In genomic region chr10:61974611-61975010, GRCh38 we compare ENCODE assay signal across 1 cellular context.
A peak's percentile ranks its signal among the peaks of the same experiment; 100 is the strongest.
TF ChIP-seq lines count a peak whose summit lies in the region.

No MANE protein-coding gene starts in this region.

TF ChIP-seq in HEK293, 187 proteins besides CTCF, POLR2A, EP300 and RAD21 (continued from another document and continues in another):
- TF ChIP-seq ZNF677 (tag by site-specific recombination; IDR thresholded peaks at IDR 0.05) (0 out of 2 replicates have a peak, but pooled peaks have one; percentile 43), ZNF341 (tag by site-specific recombination; IDR thresholded peaks at IDR 0.05; ENCODE audit: low read depth) (no peak), ZNF514 (tag by site-specific recombination; IDR thresholded peaks at IDR 0.05) (no peak), ZNF169 (tag by site-specific recombination; IDR thresholded peaks at IDR 0.05) (no peak), PRDM1 (tag by site-specific recombination; IDR thresholded peaks at IDR 0.05) (peak; percentile 51; the same call in 1 of the 2 replicates), ZBTB8A (tag by site-specific recombination; IDR thresholded peaks at IDR 0.05) (peak; percentile 48), PRDM10 (tag by site-specific recombination; IDR thresholded peaks at IDR 0.05) (no peak; the same call in 1 of the 2 replicates), ZSCAN4 (tag by site-specific recombination; IDR thresholded peaks at IDR 0.05) (0 out of 2 replicates have a peak, but pooled peaks have one; percentile 23), ZNF24 (tag by site-specific recombination; IDR thresholded peaks at IDR 0.05) (peak; percentile 99), ZNF18 (tag by site-specific recombination; IDR thresholded peaks at IDR 0.05) (peak; percentile 77), ZNF560 (tag by site-specific recombination; IDR thresholded peaks at IDR 0.05; ENCODE audit: borderline replicate concordance) (no peak), TRIM28 (IDR thresholded peaks at IDR 0.05; ENCODE audit: borderline replicate concordance, low read length) (no peak), ZNF692 (tag by site-specific recombination; IDR thresholded peaks at IDR 0.05) (peak; percentile 51), RBAK (tag by site-specific recombination; IDR thresholded peaks at IDR 0.05) (no peak), SP7 (tag by site-specific recombination; IDR thresholded peaks at IDR 0.05) (peak; percentile 87), WT1 (tag by site-specific recombination; IDR thresholded peaks at IDR 0.05) (0 out of 2 replicates have a peak, but pooled peaks have one; percentile 25), ZBTB7A (tag by site-specific recombination; IDR thresholded peaks at IDR 0.05; ENCODE audit: low read depth) (no peak), ZNF133 (tag by site-specific recombination; IDR thresholded peaks at IDR 0.05) (no peak), ZNF426 (tag by site-specific recombination; IDR thresholded peaks at IDR 0.05) (no peak), ZEB2 (tag by site-specific recombination; IDR thresholded peaks at IDR 0.05) (peak; percentile 85), ZNF391 (tag by site-specific recombination; IDR thresholded peaks at IDR 0.05; ENCODE audit: borderline replicate concordance, low read depth) (peak; percentile 50; the same call in 1 of the 2 replicates), SCRT1 (tag by site-specific recombination; IDR thresholded peaks at IDR 0.05; ENCODE audit: borderline replicate concordance) (peak; percentile 8; the same call in 1 of the 2 replicates), ZNF639 (tag by site-specific recombination; IDR thresholded peaks at IDR 0.05) (no peak; the same call in 1 of the 2 replicates), ZSCAN23 (tag by site-specific recombination; IDR thresholded peaks at IDR 0.05) (no peak), ZNF624 (tag by site-specific recombination; IDR thresholded peaks at IDR 0.05) (peak; percentile 64; the same call in 1 of the 2 replicates), KLF17 (tag by site-specific recombination; IDR thresholded peaks at IDR 0.05) (no peak; the same call in 1 of the 2 replicates), ZNF416 (tag by site-specific recombination; IDR thresholded peaks at IDR 0.05) (no peak), INSM2 (tag by site-specific recombination; IDR thresholded peaks at IDR 0.05) (0 out of 2 replicates have a peak, but pooled peaks have one; percentile 66), ZNF792 (tag by site-specific recombination; IDR thresholded peaks at IDR 0.05) (peak; percentile 90), SP2 (tag by site-specific recombination; IDR thresholded peaks at IDR 0.05) (no peak), ZBTB26 (tag by site-specific recombination; optimal IDR thresholded peaks at IDR 0.05) (no peak), TSHZ1 (tag by site-specific recombination; IDR thresholded peaks at IDR 0.05; ENCODE audit: borderline replicate concordance) (peak; percentile 66; the same call in 1 of the 2 replicates), ZBTB44 (tag by site-specific recombination; IDR thresholded peaks at IDR 0.05) (peak; percentile 93), PRDM6 (tag by site-specific recombination; IDR thresholded peaks at IDR 0.05) (peak; percentile 100)
